In the genomic region with DNA sequence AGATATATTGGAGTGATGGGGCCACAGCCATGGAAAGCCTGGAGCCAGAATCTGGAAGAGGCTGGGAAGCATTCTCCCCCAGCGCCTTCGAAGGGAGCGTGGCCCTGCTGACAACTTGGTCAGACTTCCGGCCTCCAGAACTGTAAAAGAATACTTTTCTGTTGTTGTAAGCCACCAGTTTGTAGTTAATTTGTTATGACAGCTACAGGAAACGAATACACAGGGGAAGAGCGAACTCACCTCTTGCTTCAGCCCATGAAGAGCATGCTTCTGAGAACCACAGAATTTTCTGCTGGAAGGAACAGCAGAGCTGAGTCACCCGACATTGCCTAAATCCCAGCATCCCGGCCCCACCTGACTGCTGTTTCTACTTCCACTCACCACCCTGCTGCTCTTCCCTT, we compare ENCODE assay signal across 9 cellular contexts.
A peak's percentile ranks its signal among the peaks of the same experiment; 100 is the strongest.
DNase-seq lines count a peak whose midpoint lies in the region; ATAC-seq and TF ChIP-seq lines count a peak whose summit lies in the region.
"Had no signal": no experiment of that assay in that cellular context is flagged by ENCODE, and none has a peak within 500 bp of the region (broad histone marks: within the 10 kb centered on the region; RNA-seq: fewer than 3 reads in every experiment).

No MANE protein-coding gene starts in this region.

- TF ChIP-seq POLR2A in spleen (IDR thresholded peaks at IDR 0.05): no peak

- DNase-seq in activated CD4-positive, alpha-beta T cell treated with anti-CD3 and anti-CD28 coated beads, Interleukin-2, amount 10 ng/mL, durations not matched to agents 24 days and 14 days: peak; percentile 77
- no peak for DNase-seq in activated CD4-positive, alpha-beta T cell treated with anti-CD3 and anti-CD28 coated beads for 48 hours
- DNase-seq in SK-N-SH (no peak), fibroblast of villous mesenchyme (ENCODE audit: low read depth) (peak; percentile 98), spleen (peak; percentile 49), NCI-H510A (lab: John Stamatoyannopoulos, UW) (no peak), Ammon's horn (ENCODE audit: low spot score) (no peak)
- DNase-seq: kidney had no signal

- POLR2A ChIA-PET in SK-N-SH (lab: Yijun Ruan, JAX): no interaction called here

- no peaks in the 10 kb centered on the region for H3K9me2 ChIP-seq in SK-N-SH

- 21% methylated on average over 8 of the region's 8 CpGs for WGBS in SK-N-SH (ENCODE audit: low lambda C conversion rate)
- WGBS in spleen, 5 donors: 28 to 63% (median 36%) methylated on average over 8 of the region's 8 CpGs

- H3K4me1 Mint-ChIP-seq in activated CD4-positive, alpha-beta T cell treated with anti-CD3 and anti-CD28 coated beads, Interleukin-2, amount 10 ng/mL, durations not matched to agents 24 days and 14 days: peaks cover 60% of the 10 kb centered on the region

- peak overlapping the region; percentile 58; the same call in 1 of the 2 replicates for H3K4me2 ChIP-seq in SK-N-SH

- H2AFZ ChIP-seq in SK-N-SH (ENCODE audit: low read depth): no peak overlapping the region

- peak overlapping the region; percentile 43 to 68; a peak in 3 of 4 replicates for H3K27ac ChIP-seq in SK-N-SH (ENCODE audit: low read depth in 2 of 2, low read length in 1 of 2)
- H3K27ac ChIP-seq in spleen: peak overlapping the region in 2 of 8 donors; percentile 37 to 47

- H3K4me3 Mint-ChIP-seq in activated CD4-positive, alpha-beta T cell treated with anti-CD3 and anti-CD28 coated beads, Interleukin-2, amount 10 ng/mL, durations not matched to agents 24 days and 14 days: peak overlapping the region; percentile 24

- no peak for ATAC-seq in GM19467 (IDR thresholded peaks at IDR 0.05; ENCODE audit: unreplicated experiment)

- H4K20me1 ChIP-seq in SK-N-SH (ENCODE audit: insufficient read depth): peaks cover 18% of the 10 kb centered on the region; the same call in 1 of the 2 replicates

- no peaks in the 10 kb centered on the region for H3K27me3 Mint-ChIP-seq in activated CD4-positive, alpha-beta T cell treated with anti-CD3 and anti-CD28 coated beads, Interleukin-2, amount 10 ng/mL, durations not matched to agents 24 days and 14 days

- peak in 1 of 2 experiments; percentile 91; a peak in 1 of 4 replicates for TF ChIP-seq EP300 in SK-N-SH (IDR thresholded peaks at IDR 0.05; ENCODE audit: borderline replicate concordance in 1 of 2, low read depth in 1 of 2, low read length in 1 of 2)

- no peaks in the 10 kb centered on the region for H3K36me3 Mint-ChIP-seq in activated CD4-positive, alpha-beta T cell treated with anti-CD3 and anti-CD28 coated beads, Interleukin-2, amount 10 ng/mL, durations not matched to agents 24 days and 14 days (ENCODE audit: low read depth)

- H3K79me2 ChIP-seq in SK-N-SH (ENCODE audit: insufficient read depth): no peaks in the 10 kb centered on the region

- peaks cover 2 to 17% of the 10 kb centered on the region in 2 experiments; a peak in 3 of 4 replicates for H3K4me1 ChIP-seq in SK-N-SH (ENCODE audit: control insufficient read depth in 1 of 2, insufficient read depth in 2 of 2, low read depth in 1 of 2, low read length in 1 of 2)
- H3K4me1 ChIP-seq in spleen: peaks cover 14 to 53% (median 35%) of the 10 kb centered on the region in 6 donors

- H3K9me3 ChIP-seq in SK-N-SH: no peaks in the 10 kb centered on the region
- H3K9me3 ChIP-seq in spleen: no peaks in the 10 kb centered on the region

- H3K27me3 ChIP-seq in SK-N-SH (ENCODE audit: insufficient read depth) (peaks cover 4% of the 10 kb centered on the region; the same call in 1 of the 2 replicates), spleen (replicated peaks in 1 of 7) (no peaks in the 10 kb centered on the region)

- H3F3A ChIP-seq in SK-N-SH (replicated peaks; ENCODE audit: insufficient read depth): peaks cover 28% of the 10 kb centered on the region

- intact Hi-C loops in activated CD4-positive, alpha-beta T cell treated with anti-CD3 and anti-CD28 coated beads, Interleukin-2, amount 10 ng/mL, durations not matched to agents 24 days and 14 days (cut with micrococcal nuclease): loop anchor here (2.0 kb wide), 1 partner anchor 98 kb away; no protein-coding TSS in a partner anchor
- intact Hi-C loops in spleen (cut with DNase I; ENCODE audit: low total_unique reads): no loop called here

- TF ChIP-seq CTCF in SK-N-SH (IDR thresholded peaks at IDR 0.05) (no peak), fibroblast of villous mesenchyme (IDR thresholded peaks at IDR 0.05; ENCODE audit: insufficient read depth, low read depth, low read length) (no peak), spleen (IDR thresholded peaks at IDR 0.05 in 8 of 11, conservative IDR thresholded peaks at IDR 0.05 in 3 of 11) (no peak)

- CTCF ChIA-PET in SK-N-SH (lab: Yijun Ruan, JAX): no interaction called here

- TF ChIP-seq RAD21 in SK-N-SH (IDR thresholded peaks at IDR 0.05; ENCODE audit: low read length): no peak

- no peak overlapping the region for H3K9ac ChIP-seq in SK-N-SH

- H3K9me3 Mint-ChIP-seq in activated CD4-positive, alpha-beta T cell treated with anti-CD3 and anti-CD28 coated beads, Interleukin-2, amount 10 ng/mL, durations not matched to agents 24 days and 14 days: no peaks in the 10 kb centered on the region

- H3K4me3 ChIP-seq in SK-N-SH (ENCODE audit: low read depth in 2 of 2, low read length in 1 of 2) (no peak overlapping the region), fibroblast of villous mesenchyme (ENCODE audit: low read depth, low read length) (no peak overlapping the region), spleen (no peak overlapping the region)

- H3K27ac Mint-ChIP-seq in activated CD4-positive, alpha-beta T cell treated with anti-CD3 and anti-CD28 coated beads, Interleukin-2, amount 10 ng/mL, durations not matched to agents 24 days and 14 days: peak overlapping the region; percentile 66

- H3K36me3 ChIP-seq in SK-N-SH (replicated peaks in 1 of 2; ENCODE audit: control insufficient read depth in 1 of 2, insufficient read depth in 2 of 2, low read length in 1 of 2) (no peaks in the 10 kb centered on the region), spleen (no peaks in the 10 kb centered on the region)

TF ChIP-seq in SK-N-SH, 30 proteins besides CTCF, POLR2A, EP300 and RAD21 (continues in another document):
- TF ChIP-seq SMC3 (IDR thresholded peaks at IDR 0.05; ENCODE audit: low read depth, low read length) (no peak), GABPA (IDR thresholded peaks at IDR 0.05; ENCODE audit: low read depth) (peak; percentile 55), FOSL2 (IDR thresholded peaks at IDR 0.05; ENCODE audit: borderline replicate concordance, low read depth) (peak; percentile 81; the same call in 1 of the 2 replicates), USF2 (IDR thresholded peaks at IDR 0.05; ENCODE audit: borderline replicate concordance, low read depth, low read length) (no peak), FOXJ3 (CRISPR knock-in tag; IDR thresholded peaks at IDR 0.05) (no peak), USF1 (IDR thresholded peaks at IDR 0.05; ENCODE audit: borderline replicate concordance, low read depth) (peak; percentile 42; the same call in 1 of the 2 replicates)
- TF ChIP-seq, protein P1, sequence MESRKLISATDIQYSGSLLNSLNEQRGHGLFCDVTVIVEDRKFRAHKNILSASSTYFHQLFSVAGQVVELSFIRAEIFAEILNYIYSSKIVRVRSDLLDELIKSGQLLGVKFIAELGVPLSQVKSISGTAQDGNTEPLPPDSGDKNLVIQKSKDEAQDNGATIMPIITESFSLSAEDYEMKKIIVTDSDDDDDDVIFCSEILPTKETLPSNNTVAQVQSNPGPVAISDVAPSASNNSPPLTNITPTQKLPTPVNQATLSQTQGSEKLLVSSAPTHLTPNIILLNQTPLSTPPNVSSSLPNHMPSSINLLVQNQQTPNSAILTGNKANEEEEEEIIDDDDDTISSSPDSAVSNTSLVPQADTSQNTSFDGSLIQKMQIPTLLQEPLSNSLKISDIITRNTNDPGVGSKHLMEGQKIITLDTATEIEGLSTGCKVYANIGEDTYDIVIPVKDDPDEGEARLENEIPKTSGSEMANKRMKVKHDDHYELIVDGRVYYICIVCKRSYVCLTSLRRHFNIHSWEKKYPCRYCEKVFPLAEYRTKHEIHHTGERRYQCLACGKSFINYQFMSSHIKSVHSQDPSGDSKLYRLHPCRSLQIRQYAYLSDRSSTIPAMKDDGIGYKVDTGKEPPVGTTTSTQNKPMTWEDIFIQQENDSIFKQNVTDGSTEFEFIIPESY (IDR thresholded peaks at IDR 0.05; ENCODE audit: borderline replicate concordance, low read depth): peak; percentile 32; the same call in 1 of the 2 replicates

Comparison
In these comparisons a context has a peak if more than half of its experiments do, and no peak if none do; other contexts are left out.
1. DNase-seq: peak in activated CD4-positive, alpha-beta T cell treated with anti-CD3 and anti-CD28 coated beads, Interleukin-2, amount 10 ng/mL, durations not matched to agents 24 days and 14 days (single experiment), fibroblast of villous mesenchyme (single experiment) and spleen (single experiment); none in activated CD4-positive, alpha-beta T cell treated with anti-CD3 and anti-CD28 coated beads for 48 hours (single experiment), SK-N-SH (single experiment), NCI-H510A (single experiment) and Ammon's horn (single experiment).